Comparison of ENCODE assay signal across 1 cellular context in genomic region chr20:2172305-2173175, GRCh38.
TF ChIP-seq lines count a peak whose summit lies in the region.

No MANE protein-coding gene starts in this region.

TF ChIP-seq in HepG2, 621 proteins besides CTCF, POLR2A, EP300 and RAD21 (continued from another document and continues in another):
- TF ChIP-seq, protein P1, sequence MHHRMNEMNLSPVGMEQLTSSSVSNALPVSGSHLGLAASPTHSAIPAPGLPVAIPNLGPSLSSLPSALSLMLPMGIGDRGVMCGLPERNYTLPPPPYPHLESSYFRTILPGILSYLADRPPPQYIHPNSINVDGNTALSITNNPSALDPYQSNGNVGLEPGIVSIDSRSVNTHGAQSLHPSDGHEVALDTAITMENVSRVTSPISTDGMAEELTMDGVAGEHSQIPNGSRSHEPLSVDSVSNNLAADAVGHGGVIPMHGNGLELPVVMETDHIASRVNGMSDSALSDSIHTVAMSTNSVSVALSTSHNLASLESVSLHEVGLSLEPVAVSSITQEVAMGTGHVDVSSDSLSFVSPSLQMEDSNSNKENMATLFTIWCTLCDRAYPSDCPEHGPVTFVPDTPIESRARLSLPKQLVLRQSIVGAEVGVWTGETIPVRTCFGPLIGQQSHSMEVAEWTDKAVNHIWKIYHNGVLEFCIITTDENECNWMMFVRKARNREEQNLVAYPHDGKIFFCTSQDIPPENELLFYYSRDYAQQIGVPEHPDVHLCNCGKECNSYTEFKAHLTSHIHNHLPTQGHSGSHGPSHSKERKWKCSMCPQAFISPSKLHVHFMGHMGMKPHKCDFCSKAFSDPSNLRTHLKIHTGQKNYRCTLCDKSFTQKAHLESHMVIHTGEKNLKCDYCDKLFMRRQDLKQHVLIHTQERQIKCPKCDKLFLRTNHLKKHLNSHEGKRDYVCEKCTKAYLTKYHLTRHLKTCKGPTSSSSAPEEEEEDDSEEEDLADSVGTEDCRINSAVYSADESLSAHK (CRISPR knock-in tag; IDR thresholded peaks at IDR 0.05; ENCODE audit: borderline replicate concordance), result peak; percentile 72; the same call in 1 of the 2 replicates
- TF ChIP-seq LBX2 (CRISPR knock-in tag; IDR thresholded peaks at IDR 0.05; ENCODE audit: borderline replicate concordance), result no peak
- no peak for TF ChIP-seq CEBPB (IDR thresholded peaks at IDR 0.05; ENCODE audit: borderline replicate concordance, low read depth, low read length)
- TF ChIP-seq ZNF10 (CRISPR knock-in tag; IDR thresholded peaks at IDR 0.05; ENCODE audit: borderline replicate concordance, low read depth), result no peak
- no peak for TF ChIP-seq MAFK (conservative IDR thresholded peaks at IDR 0.05 in 1 of 2, IDR thresholded peaks at IDR 0.05 in 1 of 2; ENCODE audit: low read length in 2 of 2)
- TF ChIP-seq ZNF3 (CRISPR knock-in tag; IDR thresholded peaks at IDR 0.05), result no peak
- peak; percentile 89 for TF ChIP-seq ZNF512 (CRISPR knock-in tag; IDR thresholded peaks at IDR 0.05)
- TF ChIP-seq ZNF484 (CRISPR knock-in tag; IDR thresholded peaks at IDR 0.05; ENCODE audit: borderline replicate concordance, low read depth), result no peak
- no peak for TF ChIP-seq YEATS4 (CRISPR knock-in tag; IDR thresholded peaks at IDR 0.05; ENCODE audit: borderline replicate concordance)
- no peak for TF ChIP-seq CEBPZ (IDR thresholded peaks at IDR 0.05; ENCODE audit: low read length)
- TF ChIP-seq RARG (CRISPR knock-in tag; IDR thresholded peaks at IDR 0.05; ENCODE audit: low read depth), result no peak
- no peak for TF ChIP-seq KDM5A (IDR thresholded peaks at IDR 0.05; ENCODE audit: borderline replicate concordance, low read length)
- TF ChIP-seq RBFOX2 (IDR thresholded peaks at IDR 0.05; ENCODE audit: low read depth, low read length), result no peak
- TF ChIP-seq MTF1 (CRISPR knock-in tag; IDR thresholded peaks at IDR 0.05), result no peak
- TF ChIP-seq DNMT1 (CRISPR knock-in tag; IDR thresholded peaks at IDR 0.05), result no peak
- no peak for TF ChIP-seq POGK (CRISPR knock-in tag; conservative IDR thresholded peaks at IDR 0.05)
- no peak for TF ChIP-seq TCF7 (IDR thresholded peaks at IDR 0.05; ENCODE audit: low read depth)
- TF ChIP-seq ZNF280D (CRISPR knock-in tag; IDR thresholded peaks at IDR 0.05), result no peak
- TF ChIP-seq MEIS1 (CRISPR knock-in tag; IDR thresholded peaks at IDR 0.05; ENCODE audit: borderline replicate concordance), result no peak
- no peak for TF ChIP-seq RFX1 (IDR thresholded peaks at IDR 0.05)
- TF ChIP-seq REXO4 (CRISPR knock-in tag; IDR thresholded peaks at IDR 0.05; ENCODE audit: borderline replicate concordance), result no peak
- TF ChIP-seq IKZF1 (IDR thresholded peaks at IDR 0.05), result no peak
- TF ChIP-seq TEAD3 (CRISPR knock-in tag; optimal IDR thresholded peaks at IDR 0.05; ENCODE audit: borderline replicate concordance), result peak; percentile 42
- no peak for TF ChIP-seq ZNF143 (CRISPR knock-in tag; IDR thresholded peaks at IDR 0.05)
- TF ChIP-seq KAT7 (CRISPR knock-in tag; IDR thresholded peaks at IDR 0.05; ENCODE audit: borderline replicate concordance), result no peak
- TF ChIP-seq ZNF773 (CRISPR knock-in tag; IDR thresholded peaks at IDR 0.05; ENCODE audit: borderline replicate concordance), result no peak
- no peak for TF ChIP-seq RFXAP (CRISPR knock-in tag; IDR thresholded peaks at IDR 0.05; ENCODE audit: borderline replicate concordance)
- no peak for TF ChIP-seq ZSCAN21 (CRISPR knock-in tag; IDR thresholded peaks at IDR 0.05; ENCODE audit: borderline replicate concordance)
- TF ChIP-seq ZNF44 (CRISPR knock-in tag; IDR thresholded peaks at IDR 0.05), result no peak
- TF ChIP-seq ZNF121 (CRISPR knock-in tag; IDR thresholded peaks at IDR 0.05), result no peak
- no peak for TF ChIP-seq TBP (CRISPR knock-in tag; IDR thresholded peaks at IDR 0.05)
- 0 out of 2 replicates have a peak, but pooled peaks have one; percentile 46 for TF ChIP-seq MIER2 (CRISPR knock-in tag; IDR thresholded peaks at IDR 0.05)
- TF ChIP-seq ZNF549 (CRISPR knock-in tag; IDR thresholded peaks at IDR 0.05), result no peak
- no peak for TF ChIP-seq ZNF362 (CRISPR knock-in tag; IDR thresholded peaks at IDR 0.05; ENCODE audit: borderline replicate concordance)
- no peak for TF ChIP-seq PHB2 (IDR thresholded peaks at IDR 0.05; ENCODE audit: partially characterized antibody)
- TF ChIP-seq, protein P2, sequence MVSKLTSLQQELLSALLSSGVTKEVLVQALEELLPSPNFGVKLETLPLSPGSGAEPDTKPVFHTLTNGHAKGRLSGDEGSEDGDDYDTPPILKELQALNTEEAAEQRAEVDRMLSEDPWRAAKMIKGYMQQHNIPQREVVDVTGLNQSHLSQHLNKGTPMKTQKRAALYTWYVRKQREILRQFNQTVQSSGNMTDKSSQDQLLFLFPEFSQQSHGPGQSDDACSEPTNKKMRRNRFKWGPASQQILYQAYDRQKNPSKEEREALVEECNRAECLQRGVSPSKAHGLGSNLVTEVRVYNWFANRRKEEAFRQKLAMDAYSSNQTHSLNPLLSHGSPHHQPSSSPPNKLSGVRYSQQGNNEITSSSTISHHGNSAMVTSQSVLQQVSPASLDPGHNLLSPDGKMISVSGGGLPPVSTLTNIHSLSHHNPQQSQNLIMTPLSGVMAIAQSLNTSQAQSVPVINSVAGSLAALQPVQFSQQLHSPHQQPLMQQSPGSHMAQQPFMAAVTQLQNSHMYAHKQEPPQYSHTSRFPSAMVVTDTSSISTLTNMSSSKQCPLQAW (CRISPR knock-in tag; IDR thresholded peaks at IDR 0.05), result 0 out of 2 replicates have a peak, but pooled peaks have one; percentile 42
- no peak for TF ChIP-seq ZNF337 (CRISPR knock-in tag; IDR thresholded peaks at IDR 0.05; ENCODE audit: borderline replicate concordance, low read depth)
- TF ChIP-seq ZBTB10 (CRISPR knock-in tag; IDR thresholded peaks at IDR 0.05; ENCODE audit: borderline replicate concordance), result no peak
- TF ChIP-seq ZSCAN31 (CRISPR knock-in tag; IDR thresholded peaks at IDR 0.05; ENCODE audit: low read depth), result peak; percentile 34; the same call in 1 of the 2 replicates
- TF ChIP-seq ZFX (CRISPR knock-in tag; IDR thresholded peaks at IDR 0.05; ENCODE audit: low read depth), result 0 out of 2 replicates have a peak, but pooled peaks have one; percentile 17
- TF ChIP-seq ZNF775 (CRISPR knock-in tag; IDR thresholded peaks at IDR 0.05; ENCODE audit: borderline replicate concordance), result no peak
- TF ChIP-seq CREB3 (CRISPR knock-in tag; IDR thresholded peaks at IDR 0.05), result no peak
- TF ChIP-seq TP53 (CRISPR knock-in tag; conservative IDR thresholded peaks at IDR 0.05), result no peak
- TF ChIP-seq TBL1XR1 (IDR thresholded peaks at IDR 0.05; ENCODE audit: borderline replicate concordance, low read length, partially characterized antibody), result no peak
- TF ChIP-seq ZFYVE20 (CRISPR knock-in tag; IDR thresholded peaks at IDR 0.05; ENCODE audit: borderline replicate concordance, low read depth), result no peak
